ENCODE assay signal across 16 cellular contexts in genomic region chr4:164136181-164136616, GRCh38.
DNase-seq lines count a peak whose midpoint lies in the region; ATAC-seq, FAIRE-seq and TF ChIP-seq lines count a peak whose summit lies in the region.
"Had no signal": no experiment of that assay in that cellular context is flagged by ENCODE, and none has a peak within 500 bp of the region (broad histone marks: within the 10 kb centered on the region; RNA-seq: fewer than 3 reads in every experiment).

No MANE protein-coding gene starts in this region.

- no peaks in the 10 kb centered on the region for H3K27me3 Mint-ChIP-seq in activated T-cell treated with anti-CD3 and anti-CD28 coated beads, Interleukin-2, amount 50 U/mL, for 72 hours (ENCODE audit: low read depth)

- no peaks in the 10 kb centered on the region for H3K36me3 Mint-ChIP-seq in activated T-cell treated with anti-CD3 and anti-CD28 coated beads, Interleukin-2, amount 50 U/mL, for 72 hours (ENCODE audit: insufficient read depth in 2 of 2)

- peak overlapping the region; percentile 49 for H3K27ac Mint-ChIP-seq in activated T-cell treated with anti-CD3 and anti-CD28 coated beads, Interleukin-2, amount 50 U/mL, for 72 hours

- H3K4me3 Mint-ChIP-seq in activated T-cell treated with anti-CD3 and anti-CD28 coated beads, Interleukin-2, amount 50 U/mL, for 72 hours = no peak overlapping the region

- H3K9me3 Mint-ChIP-seq in activated T-cell treated with anti-CD3 and anti-CD28 coated beads, Interleukin-2, amount 50 U/mL, for 72 hours = peaks cover 6 to 10% of the 10 kb centered on the region in 2 donors

- no peak for TF ChIP-seq CTCF in D721Med (IDR thresholded peaks at IDR 0.05; ENCODE audit: insufficient read depth, missing control alignments)

- H3K4me1 Mint-ChIP-seq in activated T-cell treated with anti-CD3 and anti-CD28 coated beads, Interleukin-2, amount 50 U/mL, for 72 hours (ENCODE audit: low read depth) = no peaks in the 10 kb centered on the region

- DNase-seq in activated T-cell treated with anti-CD3 and anti-CD28 coated beads, Interleukin-2, amount 50 U/mL, for 72 hours = no peak
- DNase-seq in activated T-cell treated with anti-CD3 and anti-CD28 coated beads, Interleukin-2, amount 50 U/mL, for 48 hours = no peak
- DNase-seq in SW480 (ENCODE audit: low spot score) (peak; percentile 3), glomerular visceral epithelial cell (ENCODE audit: extremely low spot score) (peak; percentile 77), D721Med (ENCODE audit: insufficient read length, low spot score) (no peak), T-helper 1 cell (no peak)
- no peak for DNase-seq in NK-92 treated with Interleukin-12 subunit alpha and Interleukin-12 subunit beta, amount 100 ng/mL, for 24 hours (lab: John Stamatoyannopoulos, UW)
- DNase-seq: activated CD8-positive, alpha-beta memory T cell treated with anti-CD3 and anti-CD28 coated beads, Interleukin-2, amount 50 U/mL, for 4 hours; left colon; NCI-H1694; spleen; tibial artery had no signal

- ATAC-seq in activated T-cell treated with anti-CD3 and anti-CD28 coated beads, Interleukin-2, amount 50 U/mL, for 72 hours (replicated peaks in 1 of 2) = no peak
- ATAC-seq: gastroesophageal sphincter, left colon had no signal

- H3K27ac ChIP-seq in temporal lobe (ENCODE audit: low read depth, low read length) = peak overlapping the region; percentile 28
- H3K27ac ChIP-seq: gastroesophageal sphincter, spleen, tibial artery had no signal

- no peak for FAIRE-seq in D721Med (lab: Jason Lieb, UNC)
- FAIRE-seq: A204.1, HTR-8/SVneo had no signal

Comparison
In these comparisons a context has a peak if more than half of its experiments do, and no peak if none do; other contexts are left out.
1. DNase-seq: peak in SW480 (single experiment) and glomerular visceral epithelial cell (single experiment); none in activated T-cell treated with anti-CD3 and anti-CD28 coated beads, Interleukin-2, amount 50 U/mL, for 72 hours (0 of 2), activated T-cell treated with anti-CD3 and anti-CD28 coated beads, Interleukin-2, amount 50 U/mL, for 48 hours (0 of 2), D721Med (single experiment), NK-92 treated with Interleukin-12 subunit alpha and Interleukin-12 subunit beta, amount 100 ng/mL, for 24 hours (single experiment) and T-helper 1 cell (0 of 5).